ENCODE assay signal across 9 cellular contexts in genomic region chr6:21664263-21665081, GRCh38.
A peak's percentile ranks its signal among the peaks of the same experiment; 100 is the strongest.
DNase-seq lines count a peak whose midpoint lies in the region; ATAC-seq lines count a peak whose summit lies in the region.
"Had no signal": no experiment of that assay in that cellular context is flagged by ENCODE, and none has a peak within 500 bp of the region (broad histone marks: within the 10 kb centered on the region; RNA-seq: fewer than 3 reads in every experiment).

No MANE protein-coding gene starts in this region.

- no peaks in the 10 kb centered on the region for H3K9me3 ChIP-seq in iPS-20b (ENCODE audit: insufficient read depth, low read depth, low read length)

- H3K27ac ChIP-seq in iPS-20b (ENCODE audit: low read length) = peak overlapping the region; percentile 95

- H3K27me3 ChIP-seq in iPS-20b (ENCODE audit: insufficient read depth, low read length) = peaks cover 20% of the 10 kb centered on the region

- peaks cover 5% of the 10 kb centered on the region for H3K9me3 Mint-ChIP-seq in activated naive CD4-positive, alpha-beta T cell treated with anti-CD3 and anti-CD28 coated beads, Interleukin-2, amount 50 U/mL, for 24 hours
- H3K9me3 Mint-ChIP-seq in activated naive CD8-positive, alpha-beta T cell treated with anti-CD3 and anti-CD28 coated beads, Interleukin-2, amount 10 ng/mL, durations not matched to agents 7 days and 5 days = no peaks in the 10 kb centered on the region
- H3K9me3 Mint-ChIP-seq in stimulated activated memory B cell treated with anti-CD40 and anti-IgM and Interleukin-4, amounts not matched to agents 10 μg/mL and 1 μg/mL and 100 μg/mL, for 72 hours = no peaks in the 10 kb centered on the region
- H3K9me3 Mint-ChIP-seq: activated naive CD4-positive, alpha-beta T cell treated with anti-CD3 and anti-CD28 coated beads, Interleukin-2, amount 50 U/mL, for 72 hours had no signal

- peak overlapping the region; percentile 30 for H3K4me3 Mint-ChIP-seq in activated naive CD4-positive, alpha-beta T cell treated with anti-CD3 and anti-CD28 coated beads, Interleukin-2, amount 50 U/mL, for 24 hours
- H3K4me3 Mint-ChIP-seq in activated naive CD8-positive, alpha-beta T cell treated with anti-CD3 and anti-CD28 coated beads, Interleukin-2, amount 10 ng/mL, durations not matched to agents 7 days and 5 days = peak overlapping the region; percentile 27
- peak overlapping the region; percentile 41 for H3K4me3 Mint-ChIP-seq in stimulated activated memory B cell treated with anti-CD40 and anti-IgM and Interleukin-4, amounts not matched to agents 10 μg/mL and 1 μg/mL and 100 μg/mL, for 72 hours

- H3K36me3 ChIP-seq in iPS-20b (ENCODE audit: insufficient read depth, low read depth, low read length) = peaks cover 10% of the 10 kb centered on the region; the same call in 1 of the 2 replicates

- peak overlapping the region; percentile 96 for H3K9ac ChIP-seq in iPS-20b (ENCODE audit: low read depth, low read length)

- H3K4me1 Mint-ChIP-seq in activated naive CD4-positive, alpha-beta T cell treated with anti-CD3 and anti-CD28 coated beads, Interleukin-2, amount 50 U/mL, for 24 hours = peaks cover 22% of the 10 kb centered on the region
- peaks cover 16% of the 10 kb centered on the region for H3K4me1 Mint-ChIP-seq in activated naive CD8-positive, alpha-beta T cell treated with anti-CD3 and anti-CD28 coated beads, Interleukin-2, amount 10 ng/mL, durations not matched to agents 7 days and 5 days
- H3K4me1 Mint-ChIP-seq in stimulated activated memory B cell treated with anti-CD40 and anti-IgM and Interleukin-4, amounts not matched to agents 10 μg/mL and 1 μg/mL and 100 μg/mL, for 72 hours = peaks cover 23% of the 10 kb centered on the region

- H3K36me3 Mint-ChIP-seq in activated naive CD4-positive, alpha-beta T cell treated with anti-CD3 and anti-CD28 coated beads, Interleukin-2, amount 50 U/mL, for 24 hours = no peaks in the 10 kb centered on the region
- no peaks in the 10 kb centered on the region for H3K36me3 Mint-ChIP-seq in activated naive CD8-positive, alpha-beta T cell treated with anti-CD3 and anti-CD28 coated beads, Interleukin-2, amount 10 ng/mL, durations not matched to agents 7 days and 5 days
- H3K36me3 Mint-ChIP-seq in stimulated activated memory B cell treated with anti-CD40 and anti-IgM and Interleukin-4, amounts not matched to agents 10 μg/mL and 1 μg/mL and 100 μg/mL, for 72 hours = no peaks in the 10 kb centered on the region

- DNase-seq in activated naive CD4-positive, alpha-beta T cell (lab: John Stamatoyannopoulos, UW) = no peak
- DNase-seq in activated naive CD8-positive, alpha-beta T cell treated with anti-CD3 and anti-CD28 coated beads, Interleukin-2, amount 10 ng/mL, durations not matched to agents 7 days and 5 days = no peak
- no peak for DNase-seq in midbrain (lab: John Stamatoyannopoulos, UW)
- DNase-seq in activated CD4-positive, CD25-positive, alpha-beta regulatory T cell treated with anti-CD3 and anti-CD28 coated beads, Interleukin-2, amount 50 U/mL, for 72 hours = no peak

- no peak overlapping the region for H3K27ac Mint-ChIP-seq in activated naive CD4-positive, alpha-beta T cell treated with anti-CD3 and anti-CD28 coated beads, Interleukin-2, amount 50 U/mL, for 24 hours
- H3K27ac Mint-ChIP-seq in activated naive CD8-positive, alpha-beta T cell treated with anti-CD3 and anti-CD28 coated beads, Interleukin-2, amount 10 ng/mL, durations not matched to agents 7 days and 5 days = no peak overlapping the region
- H3K27ac Mint-ChIP-seq in stimulated activated memory B cell treated with anti-CD40 and anti-IgM and Interleukin-4, amounts not matched to agents 10 μg/mL and 1 μg/mL and 100 μg/mL, for 72 hours = no peak overlapping the region
- H3K27ac Mint-ChIP-seq: activated naive CD4-positive, alpha-beta T cell treated with anti-CD3 and anti-CD28 coated beads, Interleukin-2, amount 50 U/mL, for 72 hours had no signal

- peaks cover 47% of the 10 kb centered on the region for H3K27me3 Mint-ChIP-seq in activated naive CD4-positive, alpha-beta T cell treated with anti-CD3 and anti-CD28 coated beads, Interleukin-2, amount 50 U/mL, for 24 hours
- H3K27me3 Mint-ChIP-seq in activated naive CD8-positive, alpha-beta T cell treated with anti-CD3 and anti-CD28 coated beads, Interleukin-2, amount 10 ng/mL, durations not matched to agents 7 days and 5 days = peaks cover 67% of the 10 kb centered on the region
- H3K27me3 Mint-ChIP-seq in stimulated activated memory B cell treated with anti-CD40 and anti-IgM and Interleukin-4, amounts not matched to agents 10 μg/mL and 1 μg/mL and 100 μg/mL, for 72 hours = peaks cover 62% of the 10 kb centered on the region

- H3K4me3 ChIP-seq in iPS-20b (ENCODE audit: low read length) = peak overlapping the region; percentile 85

- no peak for ATAC-seq in activated naive CD8-positive, alpha-beta T cell treated with anti-CD3 and anti-CD28 coated beads, Interleukin-2, amount 10 ng/mL, durations not matched to agents 7 days and 5 days (ENCODE audit: low read depth)
- ATAC-seq in stimulated activated memory B cell treated with anti-CD40 and anti-IgM and Interleukin-4, amounts not matched to agents 10 μg/mL and 1 μg/mL and 100 μg/mL, for 72 hours = no peak
- no peak for ATAC-seq in GM21737 (IDR thresholded peaks at IDR 0.05; ENCODE audit: unreplicated experiment)

- peaks cover 13% of the 10 kb centered on the region for H3K4me1 ChIP-seq in iPS-20b (ENCODE audit: insufficient read depth, low read length)

- POLR2A ChIA-PET in activated naive CD8-positive, alpha-beta T cell treated with anti-CD3 and anti-CD28 coated beads, Interleukin-2, amount 10 ng/mL, durations not matched to agents 7 days and 5 days (lab: Charles Lee) = no interaction called here
